ENCODE assay signal across 14 cellular contexts in genomic region chr10:69685802-69686585, GRCh38. TPM values are rescaled to one million over a fixed set of nuclear protein-coding genes. Genes with fewer than 3 reads are reported as not detected.
DNase-seq lines count a peak whose midpoint lies in the region; TF ChIP-seq lines count a peak whose summit lies in the region.
"Had no signal": no experiment of that assay in that cellular context is flagged by ENCODE, and none has a peak within 500 bp of the region (broad histone marks: within the 10 kb centered on the region; RNA-seq: fewer than 3 reads in every experiment).

No MANE protein-coding gene starts in this region.

- DNase-seq in DMS 273 (lab: John Stamatoyannopoulos, UW; ENCODE audit: unreplicated experiment) (peak; percentile 31), DMS 273 treated with DMSO at 0.1 percent for 48 hours (lab: John Stamatoyannopoulos, UW) (no peak), glomerular visceral epithelial cell (ENCODE audit: extremely low spot score) (peak; percentile 79), uterus (peak; percentile 21 to 22), HCEC 1CT (no peak), ecto neural progenitor cell (ENCODE audit: low spot score) (no peak)
- no peak for DNase-seq in activated T-helper 2 cell treated with anti-CD3 and anti-CD28 coated beads, Interferon-gamma antibody, Interleukin-2, Interleukin-4, amounts not matched to agents 10 μg/mL and 5 μg/mL and 100 μg/mL, durations not matched to agents 14 hours and 24 hours and 36 hours (ENCODE audit: low spot score)
- DNase-seq: activated CD8-positive, alpha-beta T cell treated with anti-CD3 and anti-CD28 coated beads for 36 hours; activated naive CD8-positive, alpha-beta T cell treated with anti-CD3 and anti-CD28 coated beads, Interleukin-2, amount 50 U/mL, for 24 hours; DMS79 treated with DMSO at 0.1 percent for 48 hours; NCI-H446 treated with DMSO at 0.1 percent for 48 hours had no signal

- no peaks in the 10 kb centered on the region for H3K36me3 Mint-ChIP-seq in nephron (ENCODE audit: low read depth)
- no peaks in the 10 kb centered on the region for H3K36me3 Mint-ChIP-seq in activated T-helper 2 cell treated with anti-CD3 and anti-CD28 coated beads, Interferon-gamma antibody, Interleukin-2, Interleukin-4, amounts not matched to agents 10 μg/mL and 5 μg/mL and 100 μg/mL, durations not matched to agents 14 hours and 24 hours and 36 hours (ENCODE audit: low read depth)

- TF ChIP-seq POLR2A in uterus (IDR thresholded peaks at IDR 0.05), result no peak

- peaks cover 0 to 8% of the 10 kb centered on the region in 2 donors for H3K4me1 ChIP-seq in uterus

- H3K27ac Mint-ChIP-seq in nephron, result peak overlapping the region; percentile 83 to 94 (median 94)
- no peak overlapping the region for H3K27ac Mint-ChIP-seq in activated T-helper 2 cell treated with anti-CD3 and anti-CD28 coated beads, Interferon-gamma antibody, Interleukin-2, Interleukin-4, amounts not matched to agents 10 μg/mL and 5 μg/mL and 100 μg/mL, durations not matched to agents 14 hours and 24 hours and 36 hours
- H3K27ac Mint-ChIP-seq: activated CD8-positive, alpha-beta T cell treated with anti-CD3 and anti-CD28 coated beads for 36 hours; activated naive CD8-positive, alpha-beta T cell treated with anti-CD3 and anti-CD28 coated beads, Interleukin-2, amount 50 U/mL, for 24 hours had no signal

- H3K9me3 Mint-ChIP-seq in nephron, result no peaks in the 10 kb centered on the region
- no peaks in the 10 kb centered on the region for H3K9me3 Mint-ChIP-seq in activated T-helper 2 cell treated with anti-CD3 and anti-CD28 coated beads, Interferon-gamma antibody, Interleukin-2, Interleukin-4, amounts not matched to agents 10 μg/mL and 5 μg/mL and 100 μg/mL, durations not matched to agents 14 hours and 24 hours and 36 hours
- H3K9me3 Mint-ChIP-seq: activated CD8-positive, alpha-beta T cell treated with anti-CD3 and anti-CD28 coated beads for 36 hours; activated naive CD8-positive, alpha-beta T cell treated with anti-CD3 and anti-CD28 coated beads, Interleukin-2, amount 50 U/mL, for 24 hours had no signal

- intact Hi-C loops in uterus (cut with DNase I; ENCODE audit: low total_unique reads), result no loop called here
- intact Hi-C loops in activated T-helper 2 cell treated with anti-CD3 and anti-CD28 coated beads, Interferon-gamma antibody, Interleukin-2, Interleukin-4, amounts not matched to agents 10 μg/mL and 5 μg/mL and 100 μg/mL, durations not matched to agents 14 hours and 24 hours and 36 hours (cut with micrococcal nuclease), result no loop called here

- peaks cover 8% of the 10 kb centered on the region for H3K27me3 Mint-ChIP-seq in nephron (ENCODE audit: low read depth)
- peaks cover 3% of the 10 kb centered on the region for H3K27me3 Mint-ChIP-seq in activated T-helper 2 cell treated with anti-CD3 and anti-CD28 coated beads, Interferon-gamma antibody, Interleukin-2, Interleukin-4, amounts not matched to agents 10 μg/mL and 5 μg/mL and 100 μg/mL, durations not matched to agents 14 hours and 24 hours and 36 hours (ENCODE audit: low read depth)

- H3K4me3 ChIP-seq in uterus, result no peak overlapping the region
- H3K4me3 ChIP-seq: skin epidermis had no signal

- no peaks in the 10 kb centered on the region for H3K36me3 ChIP-seq in uterus

- H3K27ac ChIP-seq in uterus, result peak overlapping the region; percentile 1 to 35
- H3K27ac ChIP-seq: 22Rv1 had no signal

- TF ChIP-seq CTCF in nephron (IDR thresholded peaks at IDR 0.05; ENCODE audit: unreplicated experiment in 3 of 3) (no peak), uterus (IDR thresholded peaks at IDR 0.05) (no peak)

- no peaks in the 10 kb centered on the region for H3K9me3 ChIP-seq in uterus

- peak overlapping the region in 1 of 3 experiments; percentile 45 for H3K4me3 Mint-ChIP-seq in nephron
- H3K4me3 Mint-ChIP-seq in activated T-helper 2 cell treated with anti-CD3 and anti-CD28 coated beads, Interferon-gamma antibody, Interleukin-2, Interleukin-4, amounts not matched to agents 10 μg/mL and 5 μg/mL and 100 μg/mL, durations not matched to agents 14 hours and 24 hours and 36 hours (ENCODE audit: low read depth), result no peak overlapping the region
- H3K4me3 Mint-ChIP-seq: activated CD8-positive, alpha-beta T cell treated with anti-CD3 and anti-CD28 coated beads for 36 hours; activated naive CD8-positive, alpha-beta T cell treated with anti-CD3 and anti-CD28 coated beads, Interleukin-2, amount 50 U/mL, for 24 hours had no signal

- no peaks in the 10 kb centered on the region for H3K27me3 ChIP-seq in uterus

- H3K4me1 Mint-ChIP-seq in nephron, result peaks cover 59% of the 10 kb centered on the region
- H3K4me1 Mint-ChIP-seq in activated T-helper 2 cell treated with anti-CD3 and anti-CD28 coated beads, Interferon-gamma antibody, Interleukin-2, Interleukin-4, amounts not matched to agents 10 μg/mL and 5 μg/mL and 100 μg/mL, durations not matched to agents 14 hours and 24 hours and 36 hours (ENCODE audit: low read depth), result no peaks in the 10 kb centered on the region
- H3K4me1 Mint-ChIP-seq: activated naive CD8-positive, alpha-beta T cell treated with anti-CD3 and anti-CD28 coated beads, Interleukin-2, amount 50 U/mL, for 24 hours had no signal

RNA-seq across cellular contexts. Expression of gene FAM241B, which starts 55.9 kb away (rescaled TPM):
- total RNA-seq in uterus, result 1 to 10 TPM in 1 of 4 donors, under 1 TPM in 1, not detected in 2; 0.35 to 5.4 TPM
- 9.3 and 12.1 TPM in 2 replicates for total RNA-seq in activated T-helper 2 cell treated with anti-CD3 and anti-CD28 coated beads, Interferon-gamma antibody, Interleukin-2, Interleukin-4, amounts not matched to agents 10 μg/mL and 5 μg/mL and 100 μg/mL, durations not matched to agents 14 hours and 24 hours and 36 hours

Comparison
In these comparisons a context has a peak if more than half of its experiments do, and no peak if none do; other contexts are left out.
1. DNase-seq: peak in DMS 273 (single experiment), glomerular visceral epithelial cell (single experiment) and uterus (2 of 2); none in DMS 273 treated with DMSO at 0.1 percent for 48 hours (single experiment), activated T-helper 2 cell treated with anti-CD3 and anti-CD28 coated beads, Interferon-gamma antibody, Interleukin-2, Interleukin-4, amounts not matched to agents 10 μg/mL and 5 μg/mL and 100 μg/mL, durations not matched to agents 14 hours and 24 hours and 36 hours (single experiment), HCEC 1CT (single experiment) and ecto neural progenitor cell (single experiment).